Comparison of ENCODE assay signal across 8 cellular contexts in the genomic region with DNA sequence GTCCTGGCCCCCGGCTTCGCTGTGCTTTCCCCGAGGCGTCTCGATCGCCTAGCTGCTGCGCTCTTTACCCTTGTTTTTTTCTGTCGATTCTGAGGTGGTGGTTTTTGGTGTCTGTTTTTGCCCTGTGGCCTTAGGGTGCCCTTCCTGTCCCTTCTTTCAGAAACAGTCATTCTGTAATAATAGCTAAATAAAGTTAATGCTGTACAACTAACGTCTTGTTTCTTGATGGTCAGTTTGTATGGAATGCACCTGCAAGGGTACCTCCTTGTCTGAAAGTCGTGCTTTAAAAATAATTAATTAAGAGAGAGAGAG. TPM values are rescaled to one million over a fixed set of nuclear protein-coding genes. Genes with fewer than 3 reads are reported as not detected.
DNase-seq lines count a peak whose midpoint lies in the region; ATAC-seq and TF ChIP-seq lines count a peak whose summit lies in the region.

No MANE protein-coding gene starts in this region.

- H3K27ac ChIP-seq in right atrium auricular region (peak overlapping the region; percentile 88 to 93), SJCRH30 (peak overlapping the region; percentile 87), gastroesophageal sphincter (peak overlapping the region; percentile 66 to 89 (median 88))

- ATAC-seq in left cardiac atrium (no peak), gastroesophageal sphincter (no peak), GM18907 (IDR thresholded peaks at IDR 0.05; ENCODE audit: unreplicated experiment) (no peak), HG02852 (IDR thresholded peaks at IDR 0.05; ENCODE audit: unreplicated experiment) (no peak)
- no peak for ATAC-seq in stimulated activated naive CD8-positive, alpha-beta T cell treated with anti-CD3 and anti-CD28 coated beads, Interleukin-15, amount 100 ng/mL, for 72 hours

- peak overlapping the region; percentile 93 to 99 for H3K27ac Mint-ChIP-seq in stimulated activated naive CD8-positive, alpha-beta T cell treated with anti-CD3 and anti-CD28 coated beads, Interleukin-15, amount 100 ng/mL, for 72 hours

- H3K27me3 Mint-ChIP-seq in stimulated activated naive CD8-positive, alpha-beta T cell treated with anti-CD3 and anti-CD28 coated beads, Interleukin-15, amount 100 ng/mL, for 72 hours, result no peaks in the 10 kb centered on the region

- peaks cover 29% of the 10 kb centered on the region for H3K4me1 Mint-ChIP-seq in stimulated activated naive CD8-positive, alpha-beta T cell treated with anti-CD3 and anti-CD28 coated beads, Interleukin-15, amount 100 ng/mL, for 72 hours

- H3K4me1 ChIP-seq in right atrium auricular region, result peaks cover 0 to 14% of the 10 kb centered on the region in 2 donors
- H3K4me1 ChIP-seq in SJCRH30, result peaks cover 4% of the 10 kb centered on the region; the same call in 1 of the 2 replicates
- peaks cover 3 to 22% (median 5%) of the 10 kb centered on the region in 3 donors for H3K4me1 ChIP-seq in gastroesophageal sphincter

- 0 to 1% methylated on average over 2 to 9 of the region's 10 CpGs for WGBS in gastroesophageal sphincter (ENCODE audit: low coverage in 1 of 2), 2 donors

- DNase-seq in right atrium auricular region (ENCODE audit: low spot score) (no peak), left cardiac atrium (no peak), SJCRH30 (no peak), C1 segment of cervical spinal cord (lab: John Stamatoyannopoulos, UW) (no peak)
- no peak for DNase-seq in stimulated activated naive CD8-positive, alpha-beta T cell treated with anti-CD3 and anti-CD28 coated beads, Interleukin-15, amount 100 ng/mL, for 72 hours

- no peak for TF ChIP-seq EP300 in gastroesophageal sphincter (IDR thresholded peaks at IDR 0.05)

- no peaks in the 10 kb centered on the region for H3K27me3 ChIP-seq in right atrium auricular region
- H3K27me3 ChIP-seq in SJCRH30, result no peaks in the 10 kb centered on the region
- H3K27me3 ChIP-seq in gastroesophageal sphincter, result no peaks in the 10 kb centered on the region

- peak overlapping the region; percentile 76 to 78 for H3K4me3 ChIP-seq in right atrium auricular region
- H3K4me3 ChIP-seq in SJCRH30, result peak overlapping the region; percentile 94
- H3K4me3 ChIP-seq in gastroesophageal sphincter, result peak overlapping the region; percentile 77 to 81

- H3K36me3 ChIP-seq in right atrium auricular region (peaks cover 10% of the 10 kb centered on the region), SJCRH30 (peaks cover 16% of the 10 kb centered on the region), gastroesophageal sphincter (peaks cover 0 to 15% of the 10 kb centered on the region in 2 donors)

- TF ChIP-seq CTCF in right atrium auricular region (IDR thresholded peaks at IDR 0.05), result no peak
- no peak for TF ChIP-seq CTCF in gastroesophageal sphincter (IDR thresholded peaks at IDR 0.05)

- TF ChIP-seq POLR2A in gastroesophageal sphincter (IDR thresholded peaks at IDR 0.05), result no peak

- H3K4me3 Mint-ChIP-seq in stimulated activated naive CD8-positive, alpha-beta T cell treated with anti-CD3 and anti-CD28 coated beads, Interleukin-15, amount 100 ng/mL, for 72 hours, result peak overlapping the region; percentile 89 to 94

- no peaks in the 10 kb centered on the region for H3K9me3 Mint-ChIP-seq in stimulated activated naive CD8-positive, alpha-beta T cell treated with anti-CD3 and anti-CD28 coated beads, Interleukin-15, amount 100 ng/mL, for 72 hours

- intact Hi-C loops in left cardiac atrium (cut with DNase I), result no loop called here

- H3K9me3 ChIP-seq in right atrium auricular region (no peaks in the 10 kb centered on the region), SJCRH30 (replicated peaks) (no peaks in the 10 kb centered on the region), gastroesophageal sphincter (no peaks in the 10 kb centered on the region)

RNA-seq across cellular contexts. Expression of a gene that starts 0.7 kb away (rescaled TPM):
- total RNA-seq in right atrium auricular region (10 to 100 TPM; 32.7 to 32.8 TPM), left cardiac atrium (10 to 100 TPM; 24.9 to 32.4 TPM), gastroesophageal sphincter (10 to 100 TPM; 40.8 to 56.4 (median 43.8) TPM)
- 89.8 and 95.2 TPM in 2 replicates for total RNA-seq in SJCRH30 (2014; rRNA removed; shearing (Covaris generic))

RNA-seq across cellular contexts. Expression of a gene that starts 12.3 kb away (rescaled TPM):
- total RNA-seq in right atrium auricular region, result 1 to 10 TPM; 8.1 to 9.4 TPM
- 10 to 100 TPM in 1 of 2 donors, 1 to 10 TPM in 1; 9.3 to 13.8 TPM for total RNA-seq in left cardiac atrium
- total RNA-seq in SJCRH30 (2014; rRNA removed; shearing (Covaris generic)), result 25.3 and 27.0 TPM in 2 replicates
- 10 to 100 TPM in 3 of 4 donors, 1 to 10 TPM in 1; 8.9 to 17.6 (median 14.6) TPM for total RNA-seq in gastroesophageal sphincter
